Comparison of ENCODE assay signal across 11 cellular contexts in the genomic region with DNA sequence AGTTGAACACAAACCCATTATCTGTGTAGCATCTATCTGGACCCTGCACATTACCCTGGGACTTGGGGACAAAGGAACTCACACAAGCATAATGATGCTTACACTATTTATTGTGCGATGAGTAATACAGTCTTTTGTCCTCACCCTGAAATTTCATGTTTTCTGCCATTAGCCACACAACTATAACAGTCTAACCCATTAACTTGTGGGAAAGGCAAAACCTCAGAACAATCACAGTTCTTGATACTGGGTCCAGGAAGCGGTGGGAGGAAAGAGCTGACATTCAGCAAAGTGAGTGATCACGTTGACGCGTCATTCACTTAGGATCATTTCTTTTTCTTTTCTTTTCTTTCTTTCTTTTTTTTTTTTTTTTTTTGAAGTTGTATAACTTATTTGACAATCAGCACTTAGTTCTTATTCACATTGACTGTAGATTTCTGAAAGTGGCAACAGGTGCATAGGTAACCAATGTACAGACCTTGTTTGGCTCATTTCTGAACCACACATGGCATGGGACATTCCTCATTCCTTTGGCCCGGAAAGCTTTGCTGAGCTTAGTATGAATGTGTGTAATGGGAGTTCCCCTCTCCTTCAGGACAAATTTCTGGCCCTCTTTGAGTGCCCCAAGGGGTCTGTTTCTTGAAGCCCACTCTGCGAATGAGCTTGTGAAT.
A peak's percentile ranks its signal among the peaks of the same experiment; 100 is the strongest.
DNase-seq lines count a peak whose midpoint lies in the region; ATAC-seq, FAIRE-seq and TF ChIP-seq lines count a peak whose summit lies in the region.
"Had no signal": no experiment of that assay in that cellular context is flagged by ENCODE, and none has a peak within 500 bp of the region (broad histone marks: within the 10 kb centered on the region; RNA-seq: fewer than 3 reads in every experiment).

No MANE protein-coding gene starts in this region.

- DNase-seq in CD8-positive, alpha-beta memory T cell: peak in 1 of 5 donors; percentile 21
- DNase-seq in heart left ventricle (no peak), urothelium cell line (ENCODE audit: low spot score) (no peak), NCI-H82 treated with DMSO at 0.1 percent for 48 hours (lab: John Stamatoyannopoulos, UW; ENCODE audit: unreplicated experiment) (no peak), posterior cingulate gyrus (no peak)
- DNase-seq: activated B cell treated with CpG ODN at 0.5 μM for 24 hours, DND-41 had no signal

- no peaks in the 10 kb centered on the region for H3K36me3 Mint-ChIP-seq in CD8-positive, alpha-beta memory T cell
- H3K36me3 Mint-ChIP-seq in activated T-helper 17 cell treated with anti-CD3 and anti-CD28 coated beads, Interleukin-2, amount 50 U/mL, for 72 hours (ENCODE audit: low read depth): no peaks in the 10 kb centered on the region

- intact Hi-C loops in heart left ventricle (cut with DNase I): no loop called here
- intact Hi-C loops in posterior cingulate gyrus (cut with DNase I): no loop called here

- FAIRE-seq in urothelium cell line (lab: Jason Lieb, UNC): no peak

- 88 to 97% (median 91%) methylated on average over 7 of the region's 7 CpGs for WGBS in heart left ventricle, 4 donors

- POLR2A ChIA-PET in CD8-positive, alpha-beta memory T cell (lab: Charles Lee): interaction anchor here (0.7 kb wide), 1 partner anchor 202 kb away, joined by 5 read pairs; no protein-coding TSS in a partner anchor

- CTCF ChIA-PET in CD8-positive, alpha-beta memory T cell (lab: Charles Lee): no interaction called here

- ATAC-seq in GM19324 (IDR thresholded peaks at IDR 0.05; ENCODE audit: low FRiP score, unreplicated experiment): peak; percentile 31
- peak; percentile 35 for ATAC-seq in HG03060 (IDR thresholded peaks at IDR 0.05; ENCODE audit: low read depth, unreplicated experiment)
- ATAC-seq in activated T-helper 17 cell treated with anti-CD3 and anti-CD28 coated beads, Interleukin-2, amount 50 U/mL, for 72 hours (replicated peaks): peak; percentile 68
- ATAC-seq in heart left ventricle: no peak

- H3K9me3 ChIP-seq in CD8-positive, alpha-beta memory T cell (ENCODE audit: low read length): no peaks in the 10 kb centered on the region
- no peaks in the 10 kb centered on the region for H3K9me3 ChIP-seq in heart left ventricle

- no peak for TF ChIP-seq POLR2A in heart left ventricle (IDR thresholded peaks at IDR 0.05)

- H3K27me3 Mint-ChIP-seq in CD8-positive, alpha-beta memory T cell: peaks cover 0 to 3% of the 10 kb centered on the region in 2 donors
- H3K27me3 Mint-ChIP-seq in activated T-helper 17 cell treated with anti-CD3 and anti-CD28 coated beads, Interleukin-2, amount 50 U/mL, for 72 hours: peaks cover 2% of the 10 kb centered on the region
- H3K27me3 Mint-ChIP-seq: activated B cell treated with CpG ODN at 0.5 μM for 24 hours had no signal

- peak overlapping the region in 6 of 8 donors; percentile 13 to 93 (median 74) for H3K27ac Mint-ChIP-seq in CD8-positive, alpha-beta memory T cell
- H3K27ac Mint-ChIP-seq in activated T-helper 17 cell treated with anti-CD3 and anti-CD28 coated beads, Interleukin-2, amount 50 U/mL, for 72 hours: peak overlapping the region; percentile 95
- H3K27ac Mint-ChIP-seq: activated B cell treated with CpG ODN at 0.5 μM for 24 hours had no signal

- TF ChIP-seq CTCF in heart left ventricle (IDR thresholded peaks at IDR 0.05): no peak

- H3K27ac ChIP-seq in CD8-positive, alpha-beta memory T cell (ENCODE audit: low read depth, low read length): no peak overlapping the region
- no peak overlapping the region for H3K27ac ChIP-seq in heart left ventricle
- H3K27ac ChIP-seq: parathyroid adenoma had no signal

- no peak overlapping the region for H3K4me3 ChIP-seq in CD8-positive, alpha-beta memory T cell (ENCODE audit: low read length)
- no peak overlapping the region for H3K4me3 ChIP-seq in heart left ventricle

- no peaks in the 10 kb centered on the region for H3K27me3 ChIP-seq in CD8-positive, alpha-beta memory T cell (ENCODE audit: insufficient read depth, low read length, poor library complexity, severe bottlenecking)
- H3K27me3 ChIP-seq in heart left ventricle: no peaks in the 10 kb centered on the region

- H3K4me1 ChIP-seq in CD8-positive, alpha-beta memory T cell (ENCODE audit: insufficient read depth, low read length): peaks cover 14% of the 10 kb centered on the region
- no peaks in the 10 kb centered on the region for H3K4me1 ChIP-seq in heart left ventricle
- H3K4me1 ChIP-seq: parathyroid adenoma had no signal

- H3K4me1 Mint-ChIP-seq in CD8-positive, alpha-beta memory T cell: peaks cover 18 to 25% (median 23%) of the 10 kb centered on the region in 3 donors
- peaks cover 22% of the 10 kb centered on the region for H3K4me1 Mint-ChIP-seq in activated T-helper 17 cell treated with anti-CD3 and anti-CD28 coated beads, Interleukin-2, amount 50 U/mL, for 72 hours

- no peaks in the 10 kb centered on the region for H3K36me3 ChIP-seq in CD8-positive, alpha-beta memory T cell (ENCODE audit: insufficient read depth, low read length)
- H3K36me3 ChIP-seq in heart left ventricle: no peaks in the 10 kb centered on the region

- peak overlapping the region in 4 of 7 donors; percentile 22 to 65 (median 38) for H3K4me3 Mint-ChIP-seq in CD8-positive, alpha-beta memory T cell
- peak overlapping the region; percentile 73 for H3K4me3 Mint-ChIP-seq in activated T-helper 17 cell treated with anti-CD3 and anti-CD28 coated beads, Interleukin-2, amount 50 U/mL, for 72 hours
- H3K4me3 Mint-ChIP-seq: activated B cell treated with CpG ODN at 0.5 μM for 24 hours had no signal

- no peaks in the 10 kb centered on the region for H3K9me3 Mint-ChIP-seq in CD8-positive, alpha-beta memory T cell
- peaks cover 2% of the 10 kb centered on the region for H3K9me3 Mint-ChIP-seq in activated T-helper 17 cell treated with anti-CD3 and anti-CD28 coated beads, Interleukin-2, amount 50 U/mL, for 72 hours
- H3K9me3 Mint-ChIP-seq: activated B cell treated with CpG ODN at 0.5 μM for 24 hours had no signal

Comparison
In these comparisons a context has a peak if more than half of its experiments do, and no peak if none do; other contexts are left out.
1. ATAC-seq: peak in GM19324 (single experiment), HG03060 (single experiment) and activated T-helper 17 cell treated with anti-CD3 and anti-CD28 coated beads, Interleukin-2, amount 50 U/mL, for 72 hours (single experiment); none in heart left ventricle (0 of 4).